In the genomic region with DNA sequence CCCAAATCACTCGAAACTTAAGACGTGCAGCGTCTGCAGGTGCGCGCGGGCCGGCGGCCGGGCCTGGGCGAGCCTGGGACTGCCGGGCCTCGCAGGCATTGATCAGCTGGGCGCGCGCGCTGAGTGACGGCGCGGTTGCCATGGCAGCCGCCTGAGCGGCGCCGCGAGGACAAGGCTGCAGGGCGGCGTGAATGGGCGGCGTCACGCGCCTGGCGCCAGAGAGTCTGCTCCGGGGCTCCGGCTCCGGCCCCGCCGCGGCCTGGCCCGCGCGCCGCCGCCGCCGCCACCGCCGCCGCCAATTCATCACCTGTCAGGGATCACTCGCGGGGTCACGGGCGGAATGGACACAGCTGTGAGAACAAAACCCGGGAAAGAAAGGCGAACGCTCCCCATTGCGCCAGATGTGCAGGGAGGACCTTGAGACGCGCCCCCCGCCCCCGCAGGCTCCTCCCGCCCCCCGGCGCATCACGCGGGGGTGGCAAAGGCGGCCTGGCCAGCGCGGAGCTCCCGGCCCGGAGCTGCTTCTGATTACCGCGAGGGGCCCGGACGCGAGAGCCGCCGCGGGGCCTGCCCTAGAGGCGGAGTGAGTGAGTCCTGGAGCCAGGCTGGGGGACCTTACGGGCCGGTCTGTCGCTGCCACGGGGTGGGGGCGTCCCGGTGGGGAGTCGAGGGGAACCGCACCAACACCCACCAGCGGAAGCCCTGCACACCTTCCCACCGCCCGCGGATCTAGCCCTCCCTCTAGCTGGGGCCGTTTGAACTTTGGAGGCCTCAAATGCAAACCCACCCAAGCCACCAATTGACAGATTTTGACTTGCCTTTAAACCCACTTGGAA, we compare ENCODE assay signal across 1 cellular context.
TF ChIP-seq lines count a peak whose summit lies in the region.

No MANE protein-coding gene starts in this region.

TF ChIP-seq in HepG2, 621 proteins besides CTCF, POLR2A, EP300 and RAD21 (continued from another document and continues in another):
- TF ChIP-seq, protein P1, sequence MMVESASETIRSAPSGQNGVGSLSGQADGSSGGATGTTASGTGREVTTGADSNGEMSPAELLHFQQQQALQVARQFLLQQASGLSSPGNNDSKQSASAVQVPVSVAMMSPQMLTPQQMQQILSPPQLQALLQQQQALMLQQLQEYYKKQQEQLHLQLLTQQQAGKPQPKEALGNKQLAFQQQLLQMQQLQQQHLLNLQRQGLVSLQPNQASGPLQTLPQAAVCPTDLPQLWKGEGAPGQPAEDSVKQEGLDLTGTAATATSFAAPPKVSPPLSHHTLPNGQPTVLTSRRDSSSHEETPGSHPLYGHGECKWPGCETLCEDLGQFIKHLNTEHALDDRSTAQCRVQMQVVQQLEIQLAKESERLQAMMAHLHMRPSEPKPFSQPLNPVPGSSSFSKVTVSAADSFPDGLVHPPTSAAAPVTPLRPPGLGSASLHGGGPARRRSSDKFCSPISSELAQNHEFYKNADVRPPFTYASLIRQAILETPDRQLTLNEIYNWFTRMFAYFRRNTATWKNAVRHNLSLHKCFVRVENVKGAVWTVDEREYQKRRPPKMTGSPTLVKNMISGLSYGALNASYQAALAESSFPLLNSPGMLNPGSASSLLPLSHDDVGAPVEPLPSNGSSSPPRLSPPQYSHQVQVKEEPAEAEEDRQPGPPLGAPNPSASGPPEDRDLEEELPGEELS (CRISPR knock-in tag; IDR thresholded peaks at IDR 0.05): peak; percentile 76
- no peak for TF ChIP-seq ZNF124 (CRISPR knock-in tag; IDR thresholded peaks at IDR 0.05)
- TF ChIP-seq ZNF557 (CRISPR knock-in tag; IDR thresholded peaks at IDR 0.05): no peak
- TF ChIP-seq GPN1 (CRISPR knock-in tag; IDR thresholded peaks at IDR 0.05; ENCODE audit: borderline replicate concordance): no peak
- TF ChIP-seq, protein P2, sequence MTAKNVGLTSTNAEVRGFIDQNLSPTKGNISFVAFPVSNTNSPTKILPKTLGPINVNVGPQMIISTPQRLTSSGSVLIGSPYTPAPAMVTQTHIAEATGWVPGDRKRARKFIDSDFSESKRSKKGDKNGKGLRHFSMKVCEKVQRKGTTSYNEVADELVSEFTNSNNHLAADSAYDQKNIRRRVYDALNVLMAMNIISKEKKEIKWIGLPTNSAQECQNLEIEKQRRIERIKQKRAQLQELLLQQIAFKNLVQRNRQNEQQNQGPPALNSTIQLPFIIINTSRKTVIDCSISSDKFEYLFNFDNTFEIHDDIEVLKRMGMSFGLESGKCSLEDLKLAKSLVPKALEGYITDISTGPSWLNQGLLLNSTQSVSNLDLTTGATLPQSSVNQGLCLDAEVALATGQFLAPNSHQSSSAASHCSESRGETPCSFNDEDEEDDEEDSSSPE (CRISPR knock-in tag; IDR thresholded peaks at IDR 0.05): peak; percentile 80
- no peak for TF ChIP-seq NPAS2 (CRISPR knock-in tag; IDR thresholded peaks at IDR 0.05; ENCODE audit: borderline replicate concordance)
- TF ChIP-seq SIN3B (IDR thresholded peaks at IDR 0.05; ENCODE audit: low read length): no peak
- TF ChIP-seq ZUFSP (CRISPR knock-in tag; IDR thresholded peaks at IDR 0.05; ENCODE audit: borderline replicate concordance): no peak
- no peak for TF ChIP-seq FLYWCH1 (CRISPR knock-in tag; IDR thresholded peaks at IDR 0.05)
- TF ChIP-seq, protein P3, sequence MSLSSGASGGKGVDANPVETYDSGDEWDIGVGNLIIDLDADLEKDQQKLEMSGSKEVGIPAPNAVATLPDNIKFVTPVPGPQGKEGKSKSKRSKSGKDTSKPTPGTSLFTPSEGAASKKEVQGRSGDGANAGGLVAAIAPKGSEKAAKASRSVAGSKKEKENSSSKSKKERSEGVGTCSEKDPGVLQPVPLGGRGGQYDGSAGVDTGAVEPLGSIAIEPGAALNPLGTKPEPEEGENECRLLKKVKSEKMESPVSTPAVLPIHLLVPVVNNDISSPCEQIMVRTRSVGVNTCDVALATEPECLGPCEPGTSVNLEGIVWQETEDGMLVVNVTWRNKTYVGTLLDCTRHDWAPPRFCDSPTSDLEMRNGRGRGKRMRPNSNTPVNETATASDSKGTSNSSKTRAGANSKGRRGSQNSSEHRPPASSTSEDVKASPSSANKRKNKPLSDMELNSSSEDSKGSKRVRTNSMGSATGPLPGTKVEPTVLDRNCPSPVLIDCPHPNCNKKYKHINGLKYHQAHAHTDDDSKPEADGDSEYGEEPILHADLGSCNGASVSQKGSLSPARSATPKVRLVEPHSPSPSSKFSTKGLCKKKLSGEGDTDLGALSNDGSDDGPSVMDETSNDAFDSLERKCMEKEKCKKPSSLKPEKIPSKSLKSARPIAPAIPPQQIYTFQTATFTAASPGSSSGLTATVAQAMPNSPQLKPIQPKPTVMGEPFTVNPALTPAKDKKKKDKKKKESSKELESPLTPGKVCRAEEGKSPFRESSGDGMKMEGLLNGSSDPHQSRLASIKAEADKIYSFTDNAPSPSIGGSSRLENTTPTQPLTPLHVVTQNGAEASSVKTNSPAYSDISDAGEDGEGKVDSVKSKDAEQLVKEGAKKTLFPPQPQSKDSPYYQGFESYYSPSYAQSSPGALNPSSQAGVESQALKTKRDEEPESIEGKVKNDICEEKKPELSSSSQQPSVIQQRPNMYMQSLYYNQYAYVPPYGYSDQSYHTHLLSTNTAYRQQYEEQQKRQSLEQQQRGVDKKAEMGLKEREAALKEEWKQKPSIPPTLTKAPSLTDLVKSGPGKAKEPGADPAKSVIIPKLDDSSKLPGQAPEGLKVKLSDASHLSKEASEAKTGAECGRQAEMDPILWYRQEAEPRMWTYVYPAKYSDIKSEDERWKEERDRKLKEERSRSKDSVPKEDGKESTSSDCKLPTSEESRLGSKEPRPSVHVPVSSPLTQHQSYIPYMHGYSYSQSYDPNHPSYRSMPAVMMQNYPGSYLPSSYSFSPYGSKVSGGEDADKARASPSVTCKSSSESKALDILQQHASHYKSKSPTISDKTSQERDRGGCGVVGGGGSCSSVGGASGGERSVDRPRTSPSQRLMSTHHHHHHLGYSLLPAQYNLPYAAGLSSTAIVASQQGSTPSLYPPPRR (CRISPR knock-in tag; IDR thresholded peaks at IDR 0.05; ENCODE audit: borderline replicate concordance): no peak; the same call in 1 of the 2 replicates
- no peak for TF ChIP-seq ZNF720 (CRISPR knock-in tag; IDR thresholded peaks at IDR 0.05)
- TF ChIP-seq DNMT3B (CRISPR knock-in tag; conservative IDR thresholded peaks at IDR 0.05): no peak
- 0 out of 2 replicates have a peak, but pooled peaks have one; percentile 19 for TF ChIP-seq FOXC1 (CRISPR knock-in tag; IDR thresholded peaks at IDR 0.05; ENCODE audit: borderline replicate concordance)
- TF ChIP-seq SAFB2 (CRISPR knock-in tag; IDR thresholded peaks at IDR 0.05; ENCODE audit: borderline replicate concordance, low read depth): 0 out of 2 replicates have a peak, but pooled peaks have one; percentile 18
- TF ChIP-seq ATAD3A (CRISPR knock-in tag; IDR thresholded peaks at IDR 0.05): no peak
- TF ChIP-seq BCL3 (CRISPR knock-in tag; IDR thresholded peaks at IDR 0.05): peak; percentile 60; the same call in 1 of the 2 replicates
- no peak for TF ChIP-seq ZSCAN20 (CRISPR knock-in tag; IDR thresholded peaks at IDR 0.05; ENCODE audit: borderline replicate concordance)
- peak; percentile 51 for TF ChIP-seq TBL1XR1 (IDR thresholded peaks at IDR 0.05; ENCODE audit: borderline replicate concordance, low read length, partially characterized antibody)
- TF ChIP-seq SNAI1 (CRISPR knock-in tag; IDR thresholded peaks at IDR 0.05; ENCODE audit: borderline replicate concordance): no peak; the same call in 1 of the 2 replicates
- TF ChIP-seq SMYD3 (CRISPR knock-in tag; IDR thresholded peaks at IDR 0.05): no peak
- TF ChIP-seq KAT8 (CRISPR knock-in tag; IDR thresholded peaks at IDR 0.05): no peak; the same call in 1 of the 2 replicates
- TF ChIP-seq ZNF550 (CRISPR knock-in tag; IDR thresholded peaks at IDR 0.05; ENCODE audit: borderline replicate concordance): no peak
- TF ChIP-seq SMARCE1 (IDR thresholded peaks at IDR 0.05; ENCODE audit: borderline replicate concordance): no peak
- no peak; the same call in 1 of the 2 replicates for TF ChIP-seq HMG20A (CRISPR knock-in tag; IDR thresholded peaks at IDR 0.05; ENCODE audit: borderline replicate concordance)
- peak; percentile 92 for TF ChIP-seq NRL (CRISPR knock-in tag; IDR thresholded peaks at IDR 0.05; ENCODE audit: borderline replicate concordance)
- TF ChIP-seq MEIS2 (CRISPR knock-in tag; IDR thresholded peaks at IDR 0.05): peak; percentile 97
- TF ChIP-seq ZNF850 (CRISPR knock-in tag; conservative IDR thresholded peaks at IDR 0.05): no peak
- no peak for TF ChIP-seq SCMH1 (CRISPR knock-in tag; IDR thresholded peaks at IDR 0.05; ENCODE audit: borderline replicate concordance)
- TF ChIP-seq, protein P4, sequence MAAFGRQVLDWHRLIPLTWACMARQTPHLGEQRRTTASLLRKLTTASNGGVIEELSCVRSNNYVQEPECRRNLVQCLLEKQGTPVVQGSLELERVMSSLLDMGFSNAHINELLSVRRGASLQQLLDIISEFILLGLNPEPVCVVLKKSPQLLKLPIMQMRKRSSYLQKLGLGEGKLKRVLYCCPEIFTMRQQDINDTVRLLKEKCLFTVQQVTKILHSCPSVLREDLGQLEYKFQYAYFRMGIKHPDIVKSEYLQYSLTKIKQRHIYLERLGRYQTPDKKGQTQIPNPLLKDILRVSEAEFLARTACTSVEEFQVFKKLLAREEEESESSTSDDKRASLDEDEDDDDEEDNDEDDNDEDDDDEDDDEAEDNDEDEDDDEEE (CRISPR knock-in tag; IDR thresholded peaks at IDR 0.05): peak; percentile 44; the same call in 1 of the 2 replicates
- TF ChIP-seq, protein P5, sequence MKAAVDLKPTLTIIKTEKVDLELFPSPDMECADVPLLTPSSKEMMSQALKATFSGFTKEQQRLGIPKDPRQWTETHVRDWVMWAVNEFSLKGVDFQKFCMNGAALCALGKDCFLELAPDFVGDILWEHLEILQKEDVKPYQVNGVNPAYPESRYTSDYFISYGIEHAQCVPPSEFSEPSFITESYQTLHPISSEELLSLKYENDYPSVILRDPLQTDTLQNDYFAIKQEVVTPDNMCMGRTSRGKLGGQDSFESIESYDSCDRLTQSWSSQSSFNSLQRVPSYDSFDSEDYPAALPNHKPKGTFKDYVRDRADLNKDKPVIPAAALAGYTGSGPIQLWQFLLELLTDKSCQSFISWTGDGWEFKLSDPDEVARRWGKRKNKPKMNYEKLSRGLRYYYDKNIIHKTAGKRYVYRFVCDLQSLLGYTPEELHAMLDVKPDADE (CRISPR knock-in tag; IDR thresholded peaks at IDR 0.05): no peak; the same call in 1 of the 2 replicates
- TF ChIP-seq ZSCAN22 (CRISPR knock-in tag; IDR thresholded peaks at IDR 0.05): no peak
- TF ChIP-seq ZBTB42 (CRISPR knock-in tag; IDR thresholded peaks at IDR 0.05): peak; percentile 99
- TF ChIP-seq SP140L (CRISPR knock-in tag; IDR thresholded peaks at IDR 0.05; ENCODE audit: borderline replicate concordance): no peak
- TF ChIP-seq ARID2 (CRISPR knock-in tag; IDR thresholded peaks at IDR 0.05; ENCODE audit: borderline replicate concordance): no peak
- TF ChIP-seq, protein P6, sequence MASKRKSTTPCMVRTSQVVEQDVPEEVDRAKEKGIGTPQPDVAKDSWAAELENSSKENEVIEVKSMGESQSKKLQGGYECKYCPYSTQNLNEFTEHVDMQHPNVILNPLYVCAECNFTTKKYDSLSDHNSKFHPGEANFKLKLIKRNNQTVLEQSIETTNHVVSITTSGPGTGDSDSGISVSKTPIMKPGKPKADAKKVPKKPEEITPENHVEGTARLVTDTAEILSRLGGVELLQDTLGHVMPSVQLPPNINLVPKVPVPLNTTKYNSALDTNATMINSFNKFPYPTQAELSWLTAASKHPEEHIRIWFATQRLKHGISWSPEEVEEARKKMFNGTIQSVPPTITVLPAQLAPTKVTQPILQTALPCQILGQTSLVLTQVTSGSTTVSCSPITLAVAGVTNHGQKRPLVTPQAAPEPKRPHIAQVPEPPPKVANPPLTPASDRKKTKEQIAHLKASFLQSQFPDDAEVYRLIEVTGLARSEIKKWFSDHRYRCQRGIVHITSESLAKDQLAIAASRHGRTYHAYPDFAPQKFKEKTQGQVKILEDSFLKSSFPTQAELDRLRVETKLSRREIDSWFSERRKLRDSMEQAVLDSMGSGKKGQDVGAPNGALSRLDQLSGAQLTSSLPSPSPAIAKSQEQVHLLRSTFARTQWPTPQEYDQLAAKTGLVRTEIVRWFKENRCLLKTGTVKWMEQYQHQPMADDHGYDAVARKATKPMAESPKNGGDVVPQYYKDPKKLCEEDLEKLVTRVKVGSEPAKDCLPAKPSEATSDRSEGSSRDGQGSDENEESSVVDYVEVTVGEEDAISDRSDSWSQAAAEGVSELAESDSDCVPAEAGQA (IDR thresholded peaks at IDR 0.05; ENCODE audit: low read depth): no peak
- TF ChIP-seq, protein P6 (CRISPR knock-in tag; IDR thresholded peaks at IDR 0.05; ENCODE audit: borderline replicate concordance): no peak
- TF ChIP-seq KMT2B (CRISPR knock-in tag; IDR thresholded peaks at IDR 0.05): no peak
